In genomic region chr13:41720839-41721561, GRCh38 we compare ENCODE assay signal across 17 cellular contexts.
"Had no signal": no experiment of that assay in that cellular context is flagged by ENCODE, and none has a peak within 500 bp of the region (broad histone marks: within the 10 kb centered on the region; RNA-seq: fewer than 3 reads in every experiment).

No MANE protein-coding gene starts in this region.

- H3K4me1 ChIP-seq: ascending aorta, colonic mucosa, neural progenitor cell had no signal

- H3K27me3 Mint-ChIP-seq: activated CD4-positive, alpha-beta T cell treated with anti-CD3 and anti-CD28 coated beads, Interleukin-2, amount 10 ng/mL, durations not matched to agents 24 days and 14 days; naive B cell had no signal

- H3K9ac ChIP-seq: neural progenitor cell had no signal

- H3K4me3 ChIP-seq: ascending aorta, cardiac muscle cell, colonic mucosa, neural progenitor cell, ovary, thoracic aorta had no signal

- H3K4me2 ChIP-seq: neural progenitor cell had no signal

- H3K4me1 Mint-ChIP-seq: activated CD4-positive, alpha-beta T cell treated with anti-CD3 and anti-CD28 coated beads, Interleukin-2, amount 10 ng/mL, durations not matched to agents 24 days and 14 days; immature natural killer cell; naive B cell; neural progenitor cell; stimulated activated effector memory CD8-positive, alpha-beta T cell treated with anti-CD3 and anti-CD28 coated beads, Interleukin-12 subunit alpha, Interleukin-12 subunit beta, amount 100 ng/mL, for 72 hours had no signal

- H3K4me3 Mint-ChIP-seq: activated CD4-positive, alpha-beta T cell treated with anti-CD3 and anti-CD28 coated beads, Interleukin-2, amount 10 ng/mL, durations not matched to agents 24 days and 14 days; activated T-cell treated with anti-CD3 and anti-CD28 coated beads, Interleukin-2, amount 50 U/mL, for 72 hours; immature natural killer cell; naive B cell; neural progenitor cell; stimulated activated effector memory CD8-positive, alpha-beta T cell treated with anti-CD3 and anti-CD28 coated beads, Interleukin-12 subunit alpha, Interleukin-12 subunit beta, amount 100 ng/mL, for 72 hours had no signal

- H3K9me3 Mint-ChIP-seq: activated CD4-positive, alpha-beta T cell treated with anti-CD3 and anti-CD28 coated beads, Interleukin-2, amount 10 ng/mL, durations not matched to agents 24 days and 14 days; activated T-cell treated with anti-CD3 and anti-CD28 coated beads, Interleukin-2, amount 50 U/mL, for 72 hours; immature natural killer cell; naive B cell; neural progenitor cell; stimulated activated effector memory CD8-positive, alpha-beta T cell treated with anti-CD3 and anti-CD28 coated beads, Interleukin-12 subunit alpha, Interleukin-12 subunit beta, amount 100 ng/mL, for 72 hours had no signal

- H3K36me3 ChIP-seq: ascending aorta, colonic mucosa, neural progenitor cell, ovary, thoracic aorta had no signal

- ATAC-seq: activated T-cell treated with anti-CD3 and anti-CD28 coated beads, Interleukin-2, amount 50 U/mL, for 72 hours; left colon; stimulated activated effector memory CD8-positive, alpha-beta T cell treated with anti-CD3 and anti-CD28 coated beads, Interleukin-12 subunit alpha, Interleukin-12 subunit beta, amount 100 ng/mL, for 72 hours had no signal

- H3K27ac ChIP-seq: ascending aorta, cardiac muscle cell, colonic mucosa, neural progenitor cell, ovary, thoracic aorta had no signal

- H3K27me3 ChIP-seq: ascending aorta, cardiac muscle cell, colonic mucosa, neural progenitor cell, ovary had no signal

- H3K9me3 ChIP-seq: ascending aorta, colonic mucosa, ovary, thoracic aorta had no signal

- H2AFZ ChIP-seq: neural progenitor cell had no signal

- DNase-seq: activated CD4-positive, alpha-beta T cell treated with anti-CD3 and anti-CD28 coated beads, Interleukin-2, amount 10 ng/mL, durations not matched to agents 24 days and 14 days; activated CD4-positive, CD25-positive, alpha-beta regulatory T cell; activated CD8-positive, alpha-beta memory T cell treated with anti-CD3 and anti-CD28 coated beads, Interleukin-2, amount 50 U/mL, for 48 hours; activated T-cell treated with anti-CD3 and anti-CD28 coated beads, Interleukin-2, amount 50 U/mL, for 72 hours; colonic mucosa; foreskin melanocyte; immature natural killer cell; left colon; naive B cell; ovary; stimulated activated CD4-positive, alpha-beta T cell treated with anti-CD3 and anti-CD28 coated beads, Interleukin-12 subunit alpha, Interleukin-12 subunit beta, amount 100 ng/mL, for 4 hours; SW 1271 had no signal

- H3K27ac Mint-ChIP-seq: activated CD4-positive, alpha-beta T cell treated with anti-CD3 and anti-CD28 coated beads, Interleukin-2, amount 10 ng/mL, durations not matched to agents 24 days and 14 days; activated T-cell treated with anti-CD3 and anti-CD28 coated beads, Interleukin-2, amount 50 U/mL, for 72 hours; naive B cell; neural progenitor cell; stimulated activated effector memory CD8-positive, alpha-beta T cell treated with anti-CD3 and anti-CD28 coated beads, Interleukin-12 subunit alpha, Interleukin-12 subunit beta, amount 100 ng/mL, for 72 hours had no signal

- H3K36me3 Mint-ChIP-seq: neural progenitor cell had no signal
